Comparison of ENCODE assay signal across 1 cellular context in genomic region chrX:2708016-2708415, GRCh38.
TF ChIP-seq lines count a peak whose summit lies in the region.

No MANE protein-coding gene starts in this region.

TF ChIP-seq in H1, 55 proteins besides CTCF, POLR2A, EP300 and RAD21:
- no peak for TF ChIP-seq CHD2 (IDR thresholded peaks at IDR 0.05; ENCODE audit: low read length)
- TF ChIP-seq TAF7 (optimal IDR thresholded peaks at IDR 0.05; ENCODE audit: borderline replicate concordance, low read depth, low read length) = no peak
- TF ChIP-seq MAX (IDR thresholded peaks at IDR 0.05) = peak; percentile 23; the same call in 1 of the 2 replicates
- TF ChIP-seq RNF2 (IDR thresholded peaks at IDR 0.05; ENCODE audit: borderline replicate concordance, low read depth, low read length, missing control alignments, poor library complexity, severe bottlenecking) = no peak
- no peak for TF ChIP-seq YY1 (IDR thresholded peaks at IDR 0.05; ENCODE audit: low read depth, low read length)
- TF ChIP-seq EGR1 (IDR thresholded peaks at IDR 0.05; ENCODE audit: borderline replicate concordance, low read depth, low read length) = no peak
